13 cellular contexts compared by ENCODE assay signal in the genomic region with DNA sequence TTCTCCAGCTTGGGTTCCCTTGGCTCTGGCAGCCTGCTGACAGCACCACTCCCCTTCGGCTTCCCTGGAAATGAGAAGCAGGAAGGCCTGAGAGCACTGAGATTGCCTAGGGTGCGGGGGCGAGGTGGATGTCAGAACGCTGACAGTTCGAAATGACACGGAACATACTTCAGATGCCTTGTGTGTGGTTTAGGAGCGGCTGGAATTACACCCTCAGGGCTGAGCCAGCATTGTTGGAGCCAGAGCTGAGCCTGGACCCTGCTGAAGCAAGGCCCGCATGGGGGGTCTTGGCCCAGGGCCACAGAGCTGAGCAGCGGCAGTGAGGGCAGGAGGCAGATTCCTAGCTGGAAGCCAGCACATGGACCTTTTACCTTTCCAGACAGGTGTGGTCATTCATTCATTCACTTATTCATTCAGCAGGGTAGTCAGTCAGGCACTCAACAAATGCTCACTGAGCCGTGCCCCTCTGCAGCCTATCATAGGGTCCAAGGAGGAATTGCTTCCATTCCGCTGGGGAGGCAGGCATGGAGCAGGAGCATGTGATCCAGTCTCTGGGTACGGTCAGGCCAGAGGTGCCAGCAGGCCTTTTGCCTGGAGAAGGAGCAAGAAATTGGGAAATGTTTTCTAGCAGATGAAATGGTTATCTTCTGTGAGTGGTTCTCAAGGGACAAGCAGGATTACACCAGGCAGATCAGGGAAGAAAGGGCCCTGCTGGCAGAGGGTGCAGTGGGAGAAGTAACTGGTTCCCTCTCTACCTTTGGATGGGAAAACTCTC. TPM values are rescaled to one million over a fixed set of nuclear protein-coding genes. Genes with fewer than 3 reads are reported as not detected.
DNase-seq lines count a peak whose midpoint lies in the region; ATAC-seq and TF ChIP-seq lines count a peak whose summit lies in the region.
"Had no signal": no experiment of that assay in that cellular context is flagged by ENCODE, and none has a peak within 500 bp of the region (broad histone marks: within the 10 kb centered on the region; RNA-seq: fewer than 3 reads in every experiment).

No MANE protein-coding gene starts in this region.

- peaks cover 0 to 30% (median 18%) of the 10 kb centered on the region in 7 donors for H3K27me3 ChIP-seq in heart right ventricle
- H3K27me3 ChIP-seq in upper lobe of right lung = no peaks in the 10 kb centered on the region
- H3K27me3 ChIP-seq in esophagus muscularis mucosa = peaks cover 0 to 26% (median under 1%) of the 10 kb centered on the region in 4 donors

- H3K36me3 ChIP-seq in heart right ventricle (no peaks in the 10 kb centered on the region), upper lobe of right lung (no peaks in the 10 kb centered on the region), esophagus muscularis mucosa (no peaks in the 10 kb centered on the region)
- H3K36me3 ChIP-seq: WERI-Rb-1 had no signal

- DNase-seq in heart right ventricle (peak in 1 of 2 donors; percentile 18), cardiac septum (ENCODE audit: low spot score) (no peak), MCF 10A (ENCODE audit: unreplicated experiment) (peak; percentile 83), islet precursor cell (peak; percentile 98), upper lobe of right lung (no peak), HEK293T (ENCODE audit: extremely low spot score) (no peak), esophagus muscularis mucosa (ENCODE audit: extremely low spot score) (no peak), NCI-H2029 (lab: John Stamatoyannopoulos, UW) (no peak)
- DNase-seq: central memory CD4-positive, alpha-beta T cell; hypothalamus; stimulated activated CD4-positive, alpha-beta T cell treated with anti-CD3 and anti-CD28 coated beads, Interleukin-15, amount 100 ng/mL, for 24 hours; WERI-Rb-1 had no signal

- no TSS peak for BruUV-seq in MCF 10A (replicated peaks; lab: Mats Ljungman, UMichigan)

- TF ChIP-seq CTCF in heart right ventricle (IDR thresholded peaks at IDR 0.05) = no peak
- TF ChIP-seq CTCF in MCF 10A (IDR thresholded peaks at IDR 0.05; ENCODE audit: unreplicated experiment) = no peak
- no peak for TF ChIP-seq CTCF in upper lobe of right lung (IDR thresholded peaks at IDR 0.05)
- TF ChIP-seq CTCF in esophagus muscularis mucosa (IDR thresholded peaks at IDR 0.05) = no peak

- H3K4me3 ChIP-seq in heart right ventricle (no peak overlapping the region), upper lobe of right lung (no peak overlapping the region), esophagus muscularis mucosa (no peak overlapping the region)

- intact Hi-C loops in heart right ventricle (cut with DNase I) = loop anchor here in 1 of 10 donors (10.0 kb wide), 1 partner anchor 225 kb away; no protein-coding TSS in a partner anchor
- intact Hi-C loops in cardiac septum (cut with DNase I) = no loop called here
- intact Hi-C loops in MCF 10A (cut with micrococcal nuclease) = no loop called here
- intact Hi-C loops in upper lobe of right lung (cut with DNase I) = no loop called here
- intact Hi-C loops in esophagus muscularis mucosa (cut with DNase I) = no loop called here

- peaks cover 0 to 8% (median 3%) of the 10 kb centered on the region in 9 donors for H3K4me1 ChIP-seq in heart right ventricle
- H3K4me1 ChIP-seq in upper lobe of right lung = no peaks in the 10 kb centered on the region
- H3K4me1 ChIP-seq in esophagus muscularis mucosa = no peaks in the 10 kb centered on the region

- H3K27ac ChIP-seq in heart right ventricle (no peak overlapping the region), upper lobe of right lung (no peak overlapping the region), esophagus muscularis mucosa (replicated peaks in 1 of 4) (no peak overlapping the region)
- H3K27ac ChIP-seq: WERI-Rb-1 had no signal

- POLR2A ChIA-PET in MCF 10A (lab: Yijun Ruan, JAX) = interaction anchor here (0.6 to 3.6 kb wide), 7 partner anchors 9 to 28 kb away, joined by 3 to 21 read pairs (median 5); a partner anchor contains a TSS
- POLR2A ChIA-PET in HEK293T (lab: Yijun Ruan, JAX) = no interaction called here

- H3K9me3 Mint-ChIP-seq in MCF 10A (ENCODE audit: unreplicated experiment) = no peaks in the 10 kb centered on the region
- H3K9me3 Mint-ChIP-seq: stimulated activated memory B cell treated with anti-CD40 and anti-IgM and Interleukin-4, amounts not matched to agents 10 μg/mL and 1 μg/mL and 100 μg/mL, for 72 hours had no signal

- no peak for TF ChIP-seq EP300 in esophagus muscularis mucosa (IDR thresholded peaks at IDR 0.05)

- CTCF ChIA-PET in MCF 10A (lab: Yijun Ruan, JAX) = interaction anchor here (1.0 to 4.1 kb wide), 7 partner anchors 12 to 317 kb away, joined by 3 to 38 read pairs (median 8); no protein-coding TSS in a partner anchor
- CTCF ChIA-PET in HEK293T (lab: Yijun Ruan, JAX) = interaction anchor here (1.0 to 1.4 kb wide), 4 partner anchors 20 to 317 kb away, joined by 3 to 5 read pairs (median 4); no protein-coding TSS in a partner anchor

- ATAC-seq in heart right ventricle (peak in 7 of 8 donors; percentile 42 to 65 (median 56)), upper lobe of right lung (peak; percentile 17)
- ATAC-seq: stimulated activated memory B cell treated with anti-CD40 and anti-IgM and Interleukin-4, amounts not matched to agents 10 μg/mL and 1 μg/mL and 100 μg/mL, for 72 hours had no signal

- no peaks in the 10 kb centered on the region for H3K27me3 Mint-ChIP-seq in MCF 10A (ENCODE audit: insufficient read depth, unreplicated experiment)

- H3K4me1 Mint-ChIP-seq in MCF 10A (ENCODE audit: insufficient read depth, unreplicated experiment) = peaks cover 38% of the 10 kb centered on the region
- H3K4me1 Mint-ChIP-seq: stimulated activated memory B cell treated with anti-CD40 and anti-IgM and Interleukin-4, amounts not matched to agents 10 μg/mL and 1 μg/mL and 100 μg/mL, for 72 hours had no signal

- H3K9me3 ChIP-seq in heart right ventricle (no peaks in the 10 kb centered on the region), upper lobe of right lung (no peaks in the 10 kb centered on the region), esophagus muscularis mucosa (no peaks in the 10 kb centered on the region)

- H3K27ac Mint-ChIP-seq in MCF 10A (ENCODE audit: low read depth, unreplicated experiment) = peak overlapping the region; percentile 68
- H3K27ac Mint-ChIP-seq: stimulated activated memory B cell treated with anti-CD40 and anti-IgM and Interleukin-4, amounts not matched to agents 10 μg/mL and 1 μg/mL and 100 μg/mL, for 72 hours had no signal

- peak overlapping the region; percentile 42 for H3K4me3 Mint-ChIP-seq in MCF 10A (ENCODE audit: unreplicated experiment)
- H3K4me3 Mint-ChIP-seq: stimulated activated memory B cell treated with anti-CD40 and anti-IgM and Interleukin-4, amounts not matched to agents 10 μg/mL and 1 μg/mL and 100 μg/mL, for 72 hours had no signal

- WGBS in heart right ventricle, 2 donors = 34 to 44% methylated on average over 12 of the region's 12 CpGs
- WGBS in esophagus muscularis mucosa = 54% methylated on average over 12 of the region's 12 CpGs

- H3K36me3 Mint-ChIP-seq in MCF 10A (ENCODE audit: insufficient read depth, unreplicated experiment) = no peaks in the 10 kb centered on the region
- H3K36me3 Mint-ChIP-seq: stimulated activated memory B cell treated with anti-CD40 and anti-IgM and Interleukin-4, amounts not matched to agents 10 μg/mL and 1 μg/mL and 100 μg/mL, for 72 hours had no signal

- TF ChIP-seq POLR2A in esophagus muscularis mucosa (IDR thresholded peaks at IDR 0.05; ENCODE audit: low read depth) = no peak

TF ChIP-seq in HEK293T, 16 proteins besides CTCF, POLR2A, EP300 and RAD21:
- no peak for TF ChIP-seq HDGF (IDR thresholded peaks at IDR 0.05; ENCODE audit: borderline replicate concordance)
- no peak for TF ChIP-seq LEF1 (IDR thresholded peaks at IDR 0.05; ENCODE audit: borderline replicate concordance)
- no peak for TF ChIP-seq NFRKB (IDR thresholded peaks at IDR 0.05)
- TF ChIP-seq FOXM1 (IDR thresholded peaks at IDR 0.05; ENCODE audit: borderline replicate concordance) = no peak
- no peak for TF ChIP-seq SP1 (IDR thresholded peaks at IDR 0.05)
- TF ChIP-seq ZNF384 (IDR thresholded peaks at IDR 0.05) = no peak
- no peak for TF ChIP-seq ELF4 (IDR thresholded peaks at IDR 0.05)
- TF ChIP-seq FOXA1 (IDR thresholded peaks at IDR 0.05) = no peak
- no peak for TF ChIP-seq CTBP1 (IDR thresholded peaks at IDR 0.05; ENCODE audit: borderline replicate concordance)
- TF ChIP-seq BHLHE40 (IDR thresholded peaks at IDR 0.05; ENCODE audit: borderline replicate concordance) = no peak
- no peak for TF ChIP-seq L3MBTL2 (conservative IDR thresholded peaks at IDR 0.05)
- TF ChIP-seq TARDBP (IDR thresholded peaks at IDR 0.05) = no peak
- TF ChIP-seq, protein P1, sequence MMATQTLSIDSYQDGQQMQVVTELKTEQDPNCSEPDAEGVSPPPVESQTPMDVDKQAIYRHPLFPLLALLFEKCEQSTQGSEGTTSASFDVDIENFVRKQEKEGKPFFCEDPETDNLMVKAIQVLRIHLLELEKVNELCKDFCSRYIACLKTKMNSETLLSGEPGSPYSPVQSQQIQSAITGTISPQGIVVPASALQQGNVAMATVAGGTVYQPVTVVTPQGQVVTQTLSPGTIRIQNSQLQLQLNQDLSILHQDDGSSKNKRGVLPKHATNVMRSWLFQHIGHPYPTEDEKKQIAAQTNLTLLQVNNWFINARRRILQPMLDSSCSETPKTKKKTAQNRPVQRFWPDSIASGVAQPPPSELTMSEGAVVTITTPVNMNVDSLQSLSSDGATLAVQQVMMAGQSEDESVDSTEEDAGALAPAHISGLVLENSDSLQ (IDR thresholded peaks at IDR 0.05) = no peak
- no peak for TF ChIP-seq FOXK2 (IDR thresholded peaks at IDR 0.05)
- TF ChIP-seq ARNT (IDR thresholded peaks at IDR 0.05) = no peak
- TF ChIP-seq SUZ12 (IDR thresholded peaks at IDR 0.05) = no peak

RNA-seq across cellular contexts. Expression of a gene that starts 6.6 kb away (rescaled TPM):
- total RNA-seq in heart right ventricle (not detected), cardiac septum (not detected), MCF 10A (2022) (not detected in 2 replicates), upper lobe of right lung (not detected), esophagus muscularis mucosa (not detected)
- polyA plus RNA-seq in heart right ventricle = under 1 TPM in 1 of 2 donors, not detected in 1; 0.03 TPM

RNA-seq across cellular contexts. Expression of a gene that starts 28.3 kb away (rescaled TPM):
- total RNA-seq in heart right ventricle (under 1 TPM in 4 of 10 donors, not detected in 6; 0.05 to 0.14 (median 0.07) TPM), cardiac septum (0.08 TPM), MCF 10A (2022) (0.27 and 0.44 TPM in 2 replicates), upper lobe of right lung (0.35 TPM), esophagus muscularis mucosa (under 1 TPM in 3 of 4 donors, not detected in 1; under 0.01 to 0.57 (median 0.19) TPM)
- under 1 TPM in 1 of 2 donors, not detected in 1; 0.01 TPM for polyA plus RNA-seq in heart right ventricle

Comparison
In these comparisons a context has a peak if more than half of its experiments do, and no peak if none do; other contexts are left out.
1. DNase-seq: peak in MCF 10A (single experiment) and islet precursor cell (single experiment); none in cardiac septum (single experiment), upper lobe of right lung (single experiment), HEK293T (single experiment), esophagus muscularis mucosa (single experiment) and NCI-H2029 (single experiment).